In genomic region chr3:127196002-127196401, GRCh38 we compare ENCODE assay signal across 25 cellular contexts. TPM values are rescaled to one million over a fixed set of nuclear protein-coding genes. Genes with fewer than 3 reads are reported as not detected.
"Had no signal": no experiment of that assay in that cellular context is flagged by ENCODE, and none has a peak within 500 bp of the region (broad histone marks: within the 10 kb centered on the region; RNA-seq: fewer than 3 reads in every experiment).

No MANE protein-coding gene starts in this region.

- H3K9me3 ChIP-seq: MG63 had no signal

- H3K36me3 ChIP-seq: MG63 had no signal

- H3K27ac ChIP-seq: RWPE1 had no signal

- H3K9ac ChIP-seq: SK-N-SH had no signal

- ATAC-seq: PC-3 had no signal

- H3K4me3 ChIP-seq: MG63 had no signal

- DNase-seq: IMR-90, Karpas-422, KG1, MG63, NCI-H1092, NCI-H1105 treated with DMSO at 0.1 percent for 48 hours, NCI-H1417 treated with DMSO at 0.1 percent for 48 hours, NCI-H146, NCI-H1694 treated with DMSO at 0.1 percent for 48 hours, NCI-H1930, NCI-H2081, NCI-H2171, NCI-H226, NCI-H446, NCI-H510A, NCI-H524 treated with DMSO at 0.1 percent for 48 hours, NCI-H69, NCI-H774, PC-3, SHP77, SK-N-SH had no signal

RNA-seq across cellular contexts. Expression of gene PRR23E, which starts 3.1 kb away (rescaled TPM):
- total RNA-seq: HepG2, HT1080, IMR-90, PC-3, SK-MEL-5 had no signal
- polyA plus RNA-seq: HepG2, IMR-90, SK-N-SH had no signal
